Comparison of ENCODE assay signal across 8 cellular contexts in the genomic region with DNA sequence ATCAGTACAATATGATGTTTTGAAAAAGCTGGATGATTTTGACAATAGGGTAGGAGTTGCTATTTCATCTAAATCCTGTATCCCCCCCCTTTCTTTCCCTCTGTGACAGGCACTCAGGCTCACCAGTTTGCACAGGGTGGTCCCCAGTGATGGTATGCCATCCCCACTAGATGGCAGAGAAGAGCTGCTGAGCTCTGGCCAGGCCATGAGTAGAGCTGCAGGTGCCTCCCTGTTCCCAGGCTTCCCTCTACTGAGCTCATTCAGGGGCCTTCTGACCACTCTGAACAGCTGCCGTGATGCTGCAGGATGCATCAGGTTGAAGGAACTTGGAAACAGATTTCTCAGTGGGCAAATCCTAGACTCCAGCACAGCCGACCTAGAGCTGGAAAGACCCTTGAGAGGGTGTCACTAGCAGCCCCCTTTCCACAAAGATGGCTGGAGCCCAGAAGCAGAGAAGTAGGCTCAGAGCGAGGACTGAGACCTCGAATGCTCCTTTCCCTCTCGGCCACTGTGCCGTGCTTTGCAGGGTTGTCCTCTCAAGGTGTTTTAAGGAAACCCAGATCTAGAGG. TPM values are rescaled to one million over a fixed set of nuclear protein-coding genes. Genes with fewer than 3 reads are reported as not detected.
DNase-seq lines count a peak whose midpoint lies in the region; ATAC-seq, FAIRE-seq and TF ChIP-seq lines count a peak whose summit lies in the region.

No MANE protein-coding gene starts in this region.

- TF ChIP-seq CTCF in lower lobe of right lung (IDR thresholded peaks at IDR 0.05) = peak; percentile 72

- peak; percentile 83 for DNase-seq in AG08396 (ENCODE audit: low spot score)
- DNase-seq in GM18507 (ENCODE audit: extremely low spot score, insufficient read length, low read depth) = peak; percentile 62
- DNase-seq in NCI-H2196 treated with DMSO at 0.1 percent for 48 hours (lab: John Stamatoyannopoulos, UW; ENCODE audit: unreplicated experiment) = peak; percentile 77
- peak; percentile 15 to 23 for DNase-seq in activated CD4-positive, alpha-beta T cell treated with anti-CD3 and anti-CD28 coated beads for 24 hours (ENCODE audit: low read depth in 2 of 2)
- peak; percentile 90 for DNase-seq in dermis blood vessel endothelial cell
- DNase-seq in lower lobe of right lung = no peak
- peak; percentile 12 for DNase-seq in stimulated activated CD8-positive, alpha-beta memory T cell treated with anti-CD3 and anti-CD28 coated beads, Interleukin-7, amount 100 ng/mL, for 24 hours (ENCODE audit: low read depth)

- peaks cover 11% of the 10 kb centered on the region for H3K4me1 ChIP-seq in lower lobe of right lung

- intact Hi-C loops in lower lobe of right lung (cut with DNase I) = no loop called here

- H3K9me3 ChIP-seq in lower lobe of right lung = no peaks in the 10 kb centered on the region

- H3K27me3 ChIP-seq in lower lobe of right lung (ENCODE audit: low read depth) = no peaks in the 10 kb centered on the region

- ATAC-seq in HG03066 (IDR thresholded peaks at IDR 0.05; ENCODE audit: low read depth, unreplicated experiment) (peak; percentile 82), lower lobe of right lung (peak; percentile 81 to 82)

- no peak overlapping the region for H3K4me3 ChIP-seq in lower lobe of right lung

- no peak overlapping the region for H3K27ac ChIP-seq in lower lobe of right lung

- FAIRE-seq in GM18507 (lab: Jason Lieb, UNC) = peak; percentile 68

- H3K36me3 ChIP-seq in lower lobe of right lung = peaks cover 13% of the 10 kb centered on the region

RNA-seq across cellular contexts. Expression of gene EFCAB12, which starts 45.1 kb away (rescaled TPM):
- total RNA-seq in dermis blood vessel endothelial cell = not detected in 2 replicates
- total RNA-seq in lower lobe of right lung = 4.8 TPM

RNA-seq across cellular contexts. Expression of gene MBD4, which starts 56.4 kb away (rescaled TPM):
- 26.4 and 30.4 TPM in 2 replicates for total RNA-seq in dermis blood vessel endothelial cell
- 38.8 TPM for total RNA-seq in lower lobe of right lung

RNA-seq across cellular contexts. Expression of gene IFT122, which starts 56.6 kb away (rescaled TPM):
- total RNA-seq in dermis blood vessel endothelial cell (28.4 and 43.5 TPM in 2 replicates), lower lobe of right lung (29.9 TPM)
